In the genomic region with DNA sequence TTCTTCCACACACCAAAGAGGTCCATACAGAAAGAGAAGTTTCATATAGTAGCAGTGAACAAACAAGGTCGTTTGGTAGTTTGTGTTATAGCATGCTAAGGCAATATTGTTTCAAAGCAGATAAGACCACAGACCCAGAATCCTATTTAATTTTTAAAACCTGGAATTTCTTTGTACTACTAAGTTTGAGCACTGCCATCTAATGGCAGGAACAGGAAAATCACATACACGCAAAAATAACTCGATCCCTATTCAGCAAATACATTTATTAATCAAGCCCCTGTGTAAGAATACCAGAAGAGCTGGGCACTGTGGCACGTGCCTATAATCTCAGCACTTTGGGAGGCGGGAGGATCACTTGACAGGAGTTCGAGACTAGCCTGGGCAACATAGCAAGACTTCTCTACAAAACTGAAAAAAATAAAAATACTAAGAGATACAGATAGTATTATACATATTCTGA, we compare ENCODE assay signal across 8 cellular contexts. TPM values are rescaled to one million over a fixed set of nuclear protein-coding genes. Genes with fewer than 3 reads are reported as not detected.
DNase-seq lines count a peak whose midpoint lies in the region; ATAC-seq, FAIRE-seq and TF ChIP-seq lines count a peak whose summit lies in the region.

No MANE protein-coding gene starts in this region.

- CTCF ChIA-PET in activated CD8-positive, alpha-beta T cell treated with anti-CD3 and anti-CD28 coated beads for 36 hours (lab: Charles Lee): interaction anchor here (0.9 to 2.5 kb wide), 12 partner anchors 11 to 217 kb away, joined by 3 to 12 read pairs (median 3); no protein-coding TSS in a partner anchor
- CTCF ChIA-PET in activated CD8-positive, alpha-beta T cell treated with anti-CD3 and anti-CD28 coated beads, Interleukin-2, amount 10 ng/mL, durations not matched to agents 7 days and 5 days (lab: Charles Lee): interaction anchor here (0.8 to 4.3 kb wide), 9 partner anchors 8 to 259 kb away, joined by 3 to 12 read pairs (median 5); no protein-coding TSS in a partner anchor
- CTCF ChIA-PET in GM12878 (lab: Yijun Ruan, JAX): interaction anchor here (0.6 to 3.8 kb wide), 30 partner anchors 9 to 485 kb away, joined by 3 to 36 read pairs (median 4); no protein-coding TSS in a partner anchor

- peak; percentile 58 for TF ChIP-seq CTCF in activated CD8-positive, alpha-beta T cell treated with anti-CD3 and anti-CD28 coated beads for 36 hours (IDR thresholded peaks at IDR 0.05)
- TF ChIP-seq CTCF in GM12878 (IDR thresholded peaks at IDR 0.05 in 2 of 3, conservative IDR thresholded peaks at IDR 0.05 in 1 of 3; ENCODE audit: control insufficient read depth in 2 of 3, extremely low read depth in 1 of 3, insufficient read depth in 1 of 3, low read depth in 3 of 3, low read length in 3 of 3) (peak; percentile 46 to 57 (median 51)), lower lobe of right lung (IDR thresholded peaks at IDR 0.05) (peak; percentile 58)

- DNase-seq in activated CD8-positive, alpha-beta T cell treated with anti-CD3 and anti-CD28 coated beads for 36 hours: no peak
- DNase-seq in activated CD8-positive, alpha-beta T cell treated with anti-CD3 and anti-CD28 coated beads, Interleukin-2, amount 10 ng/mL, durations not matched to agents 7 days and 5 days: no peak
- DNase-seq in NCI-H1694 (lab: John Stamatoyannopoulos, UW) (peak; percentile 46), GM12878 (ENCODE audit: low read depth, low spot score) (no peak), lower lobe of right lung (no peak), activated gamma-delta T cell treated with Interleukin-2 at 50 U/mL for 16 hours (no peak)
- no peak for DNase-seq in activated CD4-positive, alpha-beta T cell treated with anti-CD3 and anti-CD28 coated beads, Interleukin-2, amount 50 U/mL, for 4 hours
- no peak for DNase-seq in stimulated activated CD4-positive, alpha-beta T cell treated with anti-CD3 and anti-CD28 coated beads, Interleukin-1b, Interleukin-23, amount 100 ng/mL, for 48 hours

- SMC1A ChIA-PET in GM12878 (lab: Charles Lee; ENCODE audit: uncharacterized antibody, unreplicated experiment): interaction anchor here (1.1 to 4.7 kb wide), 6 partner anchors 15 to 256 kb away, joined by 3 to 18 read pairs (median 8); no protein-coding TSS in a partner anchor

- intact Hi-C loops in activated CD8-positive, alpha-beta T cell treated with anti-CD3 and anti-CD28 coated beads for 36 hours (cut with micrococcal nuclease): no loop called here
- intact Hi-C loops in GM12878 (cut with micrococcal nuclease; ENCODE audit: unreplicated experiment): loop anchor here (10.0 kb wide), 1 partner anchor 501 kb away; no protein-coding TSS in a partner anchor
- intact Hi-C loops in lower lobe of right lung (cut with DNase I): no loop called here

- in situ Hi-C loops in GM12878 (cut with MboI): no loop called here

- no peak overlapping the region for H3K4me3 Mint-ChIP-seq in activated CD8-positive, alpha-beta T cell treated with anti-CD3 and anti-CD28 coated beads for 36 hours
- H3K4me3 Mint-ChIP-seq in activated CD8-positive, alpha-beta T cell treated with anti-CD3 and anti-CD28 coated beads, Interleukin-2, amount 10 ng/mL, durations not matched to agents 7 days and 5 days: no peak overlapping the region

- H3K36me3 Mint-ChIP-seq in activated CD8-positive, alpha-beta T cell treated with anti-CD3 and anti-CD28 coated beads for 36 hours (ENCODE audit: low read depth): no peaks in the 10 kb centered on the region
- H3K36me3 Mint-ChIP-seq in activated CD8-positive, alpha-beta T cell treated with anti-CD3 and anti-CD28 coated beads, Interleukin-2, amount 10 ng/mL, durations not matched to agents 7 days and 5 days (ENCODE audit: low read depth): no peaks in the 10 kb centered on the region

- H3K36me3 ChIP-seq in GM12878 (ENCODE audit: control insufficient read depth in 2 of 2, insufficient read depth in 2 of 2, low read length in 1 of 2): no peaks in the 10 kb centered on the region
- H3K36me3 ChIP-seq in lower lobe of right lung: no peaks in the 10 kb centered on the region

- H3K4me1 Mint-ChIP-seq in activated CD8-positive, alpha-beta T cell treated with anti-CD3 and anti-CD28 coated beads for 36 hours (ENCODE audit: low read depth): peaks cover 22% of the 10 kb centered on the region
- H3K4me1 Mint-ChIP-seq in activated CD8-positive, alpha-beta T cell treated with anti-CD3 and anti-CD28 coated beads, Interleukin-2, amount 10 ng/mL, durations not matched to agents 7 days and 5 days (ENCODE audit: low read depth): peaks cover 28% of the 10 kb centered on the region

- H3K4me2 ChIP-seq in GM12878 (ENCODE audit: control insufficient read depth, insufficient read depth): no peak overlapping the region

- no peaks in the 10 kb centered on the region for H4K20me1 ChIP-seq in GM12878 (ENCODE audit: control insufficient read depth, insufficient read depth)

- TF ChIP-seq EP300 in GM12878 (IDR thresholded peaks at IDR 0.05; ENCODE audit: borderline replicate concordance in 1 of 2, control insufficient read depth in 1 of 2, low read depth in 2 of 2, low read length in 2 of 2): no peak

- H3K4me3 ChIP-seq in GM12878 (no peak overlapping the region), lower lobe of right lung (no peak overlapping the region)

- no peak for ATAC-seq in activated CD8-positive, alpha-beta T cell treated with anti-CD3 and anti-CD28 coated beads for 36 hours
- ATAC-seq in activated CD8-positive, alpha-beta T cell treated with anti-CD3 and anti-CD28 coated beads, Interleukin-2, amount 10 ng/mL, durations not matched to agents 7 days and 5 days: no peak
- ATAC-seq in GM12878: no peak
- no peak for ATAC-seq in lower lobe of right lung

- RAD21 ChIA-PET in GM12878 (lab: Charles Lee; ENCODE audit: unreplicated experiment): interaction anchor here (1.1 to 3.2 kb wide), 2 partner anchors 12 to 80 kb away, joined by 3 to 10 read pairs; no protein-coding TSS in a partner anchor

- no peaks in the 10 kb centered on the region for H3K9me3 ChIP-seq in GM12878 (replicated peaks; ENCODE audit: control insufficient read depth, insufficient read depth, low read length)
- H3K9me3 ChIP-seq in lower lobe of right lung: no peaks in the 10 kb centered on the region

- H3K27me3 ChIP-seq in GM12878 (replicated peaks in 1 of 2; ENCODE audit: control insufficient read depth in 2 of 2, insufficient read depth in 2 of 2, low read length in 1 of 2): no peaks in the 10 kb centered on the region; a peak in 1 of 4 replicates
- no peaks in the 10 kb centered on the region for H3K27me3 ChIP-seq in lower lobe of right lung (ENCODE audit: low read depth)

- H3K27ac ChIP-seq in GM12878 (ENCODE audit: control insufficient read depth, insufficient read depth) (no peak overlapping the region), lower lobe of right lung (no peak overlapping the region)

- H3K27me3 Mint-ChIP-seq in activated CD8-positive, alpha-beta T cell treated with anti-CD3 and anti-CD28 coated beads for 36 hours: peaks cover 7% of the 10 kb centered on the region
- H3K27me3 Mint-ChIP-seq in activated CD8-positive, alpha-beta T cell treated with anti-CD3 and anti-CD28 coated beads, Interleukin-2, amount 10 ng/mL, durations not matched to agents 7 days and 5 days (ENCODE audit: low read depth): peaks cover 19% of the 10 kb centered on the region

- H3K4me1 ChIP-seq in GM12878 (ENCODE audit: control insufficient read depth, insufficient read depth, low read length) (no peaks in the 10 kb centered on the region), lower lobe of right lung (peaks cover 19% of the 10 kb centered on the region)

- no peak overlapping the region for H2AFZ ChIP-seq in GM12878 (ENCODE audit: control insufficient read depth, low read depth, low read length)

- peaks cover 19% of the 10 kb centered on the region for H3K79me2 ChIP-seq in GM12878 (ENCODE audit: control insufficient read depth, insufficient read depth, low read length)

- POLR2A ChIA-PET in activated CD8-positive, alpha-beta T cell treated with anti-CD3 and anti-CD28 coated beads for 36 hours (lab: Charles Lee): no interaction called here
- POLR2A ChIA-PET in activated CD8-positive, alpha-beta T cell treated with anti-CD3 and anti-CD28 coated beads, Interleukin-2, amount 10 ng/mL, durations not matched to agents 7 days and 5 days (lab: Charles Lee): no interaction called here
- POLR2A ChIA-PET in GM12878 (lab: Charles Lee): no interaction called here

- H3K9ac ChIP-seq in GM12878 (ENCODE audit: control insufficient read depth, insufficient read depth, low read length): no peak overlapping the region

- H3K27ac Mint-ChIP-seq in activated CD8-positive, alpha-beta T cell treated with anti-CD3 and anti-CD28 coated beads for 36 hours: no peak overlapping the region
- H3K27ac Mint-ChIP-seq in activated CD8-positive, alpha-beta T cell treated with anti-CD3 and anti-CD28 coated beads, Interleukin-2, amount 10 ng/mL, durations not matched to agents 7 days and 5 days: no peak overlapping the region

- TF ChIP-seq RAD21 in GM12878 (IDR thresholded peaks at IDR 0.05; ENCODE audit: insufficient read depth, low read depth, low read length): peak; percentile 41; the same call in 1 of the 2 replicates

- no TSS peak for BruUV-seq in GM12878 (replicated peaks; lab: Mats Ljungman, UMichigan)

- no peaks in the 10 kb centered on the region for H3K9me3 Mint-ChIP-seq in activated CD8-positive, alpha-beta T cell treated with anti-CD3 and anti-CD28 coated beads for 36 hours
- H3K9me3 Mint-ChIP-seq in activated CD8-positive, alpha-beta T cell treated with anti-CD3 and anti-CD28 coated beads, Interleukin-2, amount 10 ng/mL, durations not matched to agents 7 days and 5 days (ENCODE audit: insufficient read depth): no peaks in the 10 kb centered on the region

- WGBS in GM12878 (ENCODE audit: insufficient coverage, insufficient replicate concordance, low lambda C conversion rate, missing lambda C conversion rate): 3% methylated on average over 6 of the region's 6 CpGs

- no peak for FAIRE-seq in GM12878 (lab: Jason Lieb, UNC)

- TF ChIP-seq POLR2A in GM12878 (IDR thresholded peaks at IDR 0.05; ENCODE audit: low read depth, low read length): no peak

RNA-seq across cellular contexts. Expression of a gene that starts 2.9 kb away (rescaled TPM):
- total RNA-seq in activated CD8-positive, alpha-beta T cell treated with anti-CD3 and anti-CD28 coated beads for 36 hours: 10 to 100 TPM; 17.5 to 20.5 TPM
- total RNA-seq in activated CD8-positive, alpha-beta T cell treated with anti-CD3 and anti-CD28 coated beads, Interleukin-2, amount 10 ng/mL, durations not matched to agents 7 days and 5 days: 10 to 100 TPM; 25.7 to 26.2 TPM
- 37.4 and 41.3 TPM in 2 replicates for total RNA-seq in GM12878 (2013; cell fraction: nucleolus; rRNA removed)
- 24.1 and 30.5 TPM in 2 replicates for total RNA-seq in GM12878 (2014; rRNA removed)
- 32.1 and 32.6 TPM in 2 replicates for total RNA-seq in GM12878 (2014; rRNA removed; fragmentation: Illumina TruSeq; extraction: Trizol)
- 19.0 and 20.8 TPM in 2 replicates for total RNA-seq in GM12878 (2021)
- 12.7 TPM for polyA plus RNA-seq in GM12878 (2011; ENCODE audit: low read depth)
- 38.8 and 55.9 TPM in 2 replicates for polyA plus RNA-seq in GM12878 (2011; rRNA removed)
- polyA plus RNA-seq in GM12878 (2011; cell fraction: cytosol; rRNA removed): 16.3 and 19.1 TPM in 2 replicates
- polyA plus RNA-seq in GM12878 (2011; cell fraction: nucleus; rRNA removed): 21.3 and 23.0 TPM in 2 replicates
- polyA plus RNA-seq in GM12878 (2012): 11.5 and 14.6 TPM in 2 replicates
- 28.2 and 32.8 TPM in 2 replicates for polyA plus RNA-seq in GM12878 (2014; fragmentation: Illumina TruSeq; extraction: Trizol)
- polyA plus RNA-seq in GM12878 (2014; fragmentation: Nextera tagmentation; extraction: Ambion mirVana): 10 to 100 TPM; 25.4 to 25.6 TPM
- polyA plus RNA-seq in GM12878 (2014; rRNA removed): 20.0 and 22.7 TPM in 2 replicates
- polyA plus RNA-seq in GM12878 (2016; fragmentation: Nextera tagmentation; extraction: Ambion mirVana): 10 to 100 TPM; 32.4 to 35.1 TPM
- 48.4 and 101 TPM in 2 replicates for polyA minus RNA-seq in GM12878 (2011; rRNA and poly(A)+ RNA removed)
- polyA minus RNA-seq in GM12878 (2011; cell fraction: cytosol; rRNA and poly(A)+ RNA removed): 17.9 and 19.2 TPM in 2 replicates
- polyA minus RNA-seq in GM12878 (2011; cell fraction: nucleus; rRNA and poly(A)+ RNA removed): 19.7 and 29.9 TPM in 2 replicates
- total RNA-seq in lower lobe of right lung: 25.1 TPM

RNA-seq across cellular contexts. Expression of a gene that starts 29.9 kb away (rescaled TPM):
- total RNA-seq in activated CD8-positive, alpha-beta T cell treated with anti-CD3 and anti-CD28 coated beads for 36 hours: not detected
- not detected for total RNA-seq in activated CD8-positive, alpha-beta T cell treated with anti-CD3 and anti-CD28 coated beads, Interleukin-2, amount 10 ng/mL, durations not matched to agents 7 days and 5 days
- not detected in 2 replicates for total RNA-seq in GM12878 (2013; cell fraction: nucleolus; rRNA removed)
- not detected in 2 replicates for total RNA-seq in GM12878 (2014; rRNA removed)
- total RNA-seq in GM12878 (2014; rRNA removed; fragmentation: Illumina TruSeq; extraction: Trizol): not detected in 2 replicates
- not detected in 2 replicates for total RNA-seq in GM12878 (2021)
- not detected for polyA plus RNA-seq in GM12878 (2011; ENCODE audit: low read depth)
- not detected in 2 replicates for polyA plus RNA-seq in GM12878 (2011; rRNA removed)
- polyA plus RNA-seq in GM12878 (2011; cell fraction: cytosol; rRNA removed): not detected in 2 replicates
- not detected in 2 replicates for polyA plus RNA-seq in GM12878 (2011; cell fraction: nucleus; rRNA removed)
- polyA plus RNA-seq in GM12878 (2012): not detected in 2 replicates
- polyA plus RNA-seq in GM12878 (2014; fragmentation: Illumina TruSeq; extraction: Trizol): not detected in 2 replicates
- not detected for polyA plus RNA-seq in GM12878 (2014; fragmentation: Nextera tagmentation; extraction: Ambion mirVana)
- polyA plus RNA-seq in GM12878 (2014; rRNA removed): not detected in 2 replicates
- not detected for polyA plus RNA-seq in GM12878 (2016; fragmentation: Nextera tagmentation; extraction: Ambion mirVana)
- polyA minus RNA-seq in GM12878 (2011; rRNA and poly(A)+ RNA removed): not detected in 2 replicates
- polyA minus RNA-seq in GM12878 (2011; cell fraction: cytosol; rRNA and poly(A)+ RNA removed): not detected in 2 replicates
- polyA minus RNA-seq in GM12878 (2011; cell fraction: nucleus; rRNA and poly(A)+ RNA removed): not detected in 2 replicates
- not detected for total RNA-seq in lower lobe of right lung
